Comparison of ENCODE assay signal across 13 cellular contexts in genomic region chr12:95857799-95858198, GRCh38. TPM values are rescaled to one million over a fixed set of nuclear protein-coding genes. Genes with fewer than 3 reads are reported as not detected.
DNase-seq lines count a peak whose midpoint lies in the region; FAIRE-seq and TF ChIP-seq lines count a peak whose summit lies in the region.
"Had no signal": no experiment of that assay in that cellular context is flagged by ENCODE, and none has a peak within 500 bp of the region (broad histone marks: within the 10 kb centered on the region; RNA-seq: fewer than 3 reads in every experiment).

No MANE protein-coding gene starts in this region.

- in situ Hi-C loops in GM13976 (cut with MboI; ENCODE audit: low sequenced_read_pairs, unreplicated experiment) = no loop called here

- no peaks in the 10 kb centered on the region for H3K9me3 Mint-ChIP-seq in activated CD4-positive, alpha-beta memory T cell treated with anti-CD3 and anti-CD28 coated beads, Interleukin-2, amount 10 ng/mL, durations not matched to agents 7 days and 5 days
- no peaks in the 10 kb centered on the region for H3K9me3 Mint-ChIP-seq in activated CD4-positive, alpha-beta memory T cell treated with anti-CD3 and anti-CD28 coated beads for 36 hours
- H3K9me3 Mint-ChIP-seq in astrocyte (ENCODE audit: unreplicated experiment) = no peaks in the 10 kb centered on the region
- H3K9me3 Mint-ChIP-seq in Caco-2 (ENCODE audit: unreplicated experiment) = no peaks in the 10 kb centered on the region
- H3K9me3 Mint-ChIP-seq: type B pancreatic cell had no signal

- WGBS in testis, 2 donors = 37 to 38% methylated on average over 18 of the region's 18 CpGs

- no TSS peak for BruUV-seq in Caco-2 (replicated peaks; lab: Mats Ljungman, UMichigan)

- H3K4me2 ChIP-seq in astrocyte (ENCODE audit: low read length) = peak overlapping the region; percentile 92

- CTCF ChIA-PET in activated CD4-positive, alpha-beta memory T cell treated with anti-CD3 and anti-CD28 coated beads, Interleukin-2, amount 10 ng/mL, durations not matched to agents 7 days and 5 days (lab: Charles Lee) = no interaction called here
- CTCF ChIA-PET in activated CD4-positive, alpha-beta memory T cell treated with anti-CD3 and anti-CD28 coated beads for 36 hours (lab: Charles Lee) = no interaction called here
- CTCF ChIA-PET in Caco-2 (lab: Charles Lee) = interaction anchor here (0.6 kb wide), 1 partner anchor 9 kb away, joined by 4 read pairs; no protein-coding TSS in a partner anchor

- H3K4me3 ChIP-seq in astrocyte (ENCODE audit: insufficient read depth, low read depth, low read length) (peak overlapping the region; percentile 81), kidney (ENCODE audit: low read length in 2 of 2) (peak overlapping the region; percentile 86 to 98), testis (peak overlapping the region; percentile 80 to 82), Caco-2 (ENCODE audit: low read depth, low read length) (no peak overlapping the region)
- H3K4me3 ChIP-seq: mucosa of descending colon had no signal

- FAIRE-seq in astrocyte (lab: Jason Lieb, UNC) = no peak
- no peak for FAIRE-seq in kidney (lab: Jason Lieb, UNC)

- H3K79me2 ChIP-seq in astrocyte (ENCODE audit: insufficient read depth, low read length) = peaks cover 40% of the 10 kb centered on the region

- DNase-seq in activated CD4-positive, alpha-beta memory T cell treated with anti-CD3 and anti-CD28 coated beads, Interleukin-2, amount 10 ng/mL, durations not matched to agents 7 days and 5 days = no peak
- DNase-seq in activated CD4-positive, alpha-beta memory T cell treated with anti-CD3 and anti-CD28 coated beads for 36 hours = no peak
- DNase-seq in astrocyte (ENCODE audit: low read depth) (no peak), kidney (no peak), testis (peak; percentile 21), GM13976 (ENCODE audit: low spot score) (no peak), Caco-2 (no peak), DMS79 treated with DMSO at 0.1 percent for 48 hours (lab: John Stamatoyannopoulos, UW) (no peak)
- DNase-seq: activated CD8-positive, alpha-beta memory T cell treated with anti-CD3 and anti-CD28 coated beads for 24 hours; NCI-H187; stimulated activated CD4-positive, alpha-beta T cell treated with anti-CD3 and anti-CD28 coated beads, Interleukin-2, amount 100 ng/mL, for 48 hours had no signal

- peak overlapping the region; percentile 49 for H3K4me3 Mint-ChIP-seq in activated CD4-positive, alpha-beta memory T cell treated with anti-CD3 and anti-CD28 coated beads, Interleukin-2, amount 10 ng/mL, durations not matched to agents 7 days and 5 days
- no peak overlapping the region for H3K4me3 Mint-ChIP-seq in activated CD4-positive, alpha-beta memory T cell treated with anti-CD3 and anti-CD28 coated beads for 36 hours
- no peak overlapping the region for H3K4me3 Mint-ChIP-seq in astrocyte (ENCODE audit: unreplicated experiment)
- no peak overlapping the region for H3K4me3 Mint-ChIP-seq in Caco-2 (ENCODE audit: unreplicated experiment)
- H3K4me3 Mint-ChIP-seq: type B pancreatic cell had no signal

- peaks cover 18% of the 10 kb centered on the region for H4K20me1 ChIP-seq in astrocyte (ENCODE audit: insufficient read depth, low read length)

- TF ChIP-seq CTCF in astrocyte (IDR thresholded peaks at IDR 0.05; ENCODE audit: insufficient read depth, low read depth, low read length) = no peak
- no peak for TF ChIP-seq CTCF in kidney (IDR thresholded peaks at IDR 0.05; ENCODE audit: borderline replicate concordance, extremely low read depth, insufficient read depth)
- TF ChIP-seq CTCF in testis (IDR thresholded peaks at IDR 0.05) = no peak
- TF ChIP-seq CTCF in GM13976 (IDR thresholded peaks at IDR 0.05; ENCODE audit: borderline replicate concordance, control extremely low read depth, extremely low read depth, insufficient read depth, missing control alignments) = no peak
- TF ChIP-seq CTCF in Caco-2 (IDR thresholded peaks at IDR 0.05; ENCODE audit: insufficient read depth in 1 of 2, low read depth in 1 of 2, low read length in 1 of 2, severe bottlenecking in 1 of 2, unreplicated experiment in 1 of 2) = no peak

- H2AFZ ChIP-seq in astrocyte (ENCODE audit: low read depth, low read length) = peak overlapping the region; percentile 79

- peaks cover 20% of the 10 kb centered on the region for H3K4me1 Mint-ChIP-seq in activated CD4-positive, alpha-beta memory T cell treated with anti-CD3 and anti-CD28 coated beads, Interleukin-2, amount 10 ng/mL, durations not matched to agents 7 days and 5 days
- H3K4me1 Mint-ChIP-seq in activated CD4-positive, alpha-beta memory T cell treated with anti-CD3 and anti-CD28 coated beads for 36 hours (ENCODE audit: low read depth) = peaks cover 30% of the 10 kb centered on the region
- peaks cover 7% of the 10 kb centered on the region for H3K4me1 Mint-ChIP-seq in astrocyte (ENCODE audit: low read depth, unreplicated experiment)
- H3K4me1 Mint-ChIP-seq in Caco-2 (ENCODE audit: low read depth, unreplicated experiment) = peaks cover 6% of the 10 kb centered on the region

- peaks cover 15% of the 10 kb centered on the region for H3K36me3 ChIP-seq in astrocyte (ENCODE audit: insufficient read depth, low read length)
- H3K36me3 ChIP-seq in kidney (ENCODE audit: control insufficient read depth in 1 of 2, insufficient read depth in 2 of 2, low read length in 2 of 2) = peaks cover 0 to 13% of the 10 kb centered on the region in 2 donors
- H3K36me3 ChIP-seq in testis (ENCODE audit: low read depth, missing control alignments) = no peaks in the 10 kb centered on the region
- H3K36me3 ChIP-seq in Caco-2 (ENCODE audit: control insufficient read depth, insufficient read depth, low read length) = no peaks in the 10 kb centered on the region; the same call in none of the 2 replicates

- no peaks in the 10 kb centered on the region for H3K27me3 ChIP-seq in astrocyte (ENCODE audit: insufficient read depth, low read length)
- H3K27me3 ChIP-seq in testis = no peaks in the 10 kb centered on the region
- no peaks in the 10 kb centered on the region for H3K27me3 ChIP-seq in Caco-2 (replicated peaks; ENCODE audit: control insufficient read depth, insufficient read depth, low read length)

- peaks cover 22% of the 10 kb centered on the region for H3K36me3 Mint-ChIP-seq in activated CD4-positive, alpha-beta memory T cell treated with anti-CD3 and anti-CD28 coated beads, Interleukin-2, amount 10 ng/mL, durations not matched to agents 7 days and 5 days (ENCODE audit: low read depth)
- peaks cover 22% of the 10 kb centered on the region for H3K36me3 Mint-ChIP-seq in activated CD4-positive, alpha-beta memory T cell treated with anti-CD3 and anti-CD28 coated beads for 36 hours
- H3K36me3 Mint-ChIP-seq in astrocyte (ENCODE audit: low read depth, unreplicated experiment) (peaks cover 6% of the 10 kb centered on the region), Caco-2 (ENCODE audit: insufficient read depth, unreplicated experiment) (peaks cover 24% of the 10 kb centered on the region)

- H3K4me1 ChIP-seq in astrocyte (ENCODE audit: insufficient read depth, low read length) = peaks cover 11% of the 10 kb centered on the region
- peaks cover 0 to 13% of the 10 kb centered on the region in 2 donors for H3K4me1 ChIP-seq in kidney (ENCODE audit: control insufficient read depth in 1 of 2, insufficient read depth in 1 of 2, low read depth in 1 of 2, low read length in 2 of 2)
- H3K4me1 ChIP-seq in testis = peaks cover 5% of the 10 kb centered on the region
- no peaks in the 10 kb centered on the region for H3K4me1 ChIP-seq in Caco-2

- H3K9me3 ChIP-seq in astrocyte (ENCODE audit: insufficient read depth, low read depth, low read length) (no peaks in the 10 kb centered on the region), kidney (ENCODE audit: control insufficient read depth in 1 of 2, low read length in 2 of 2) (no peaks in the 10 kb centered on the region), testis (no peaks in the 10 kb centered on the region), Caco-2 (no peaks in the 10 kb centered on the region)
- H3K9me3 ChIP-seq: mucosa of descending colon had no signal

- POLR2A ChIA-PET in activated CD4-positive, alpha-beta memory T cell treated with anti-CD3 and anti-CD28 coated beads, Interleukin-2, amount 10 ng/mL, durations not matched to agents 7 days and 5 days (lab: Charles Lee) = no interaction called here
- POLR2A ChIA-PET in activated CD4-positive, alpha-beta memory T cell treated with anti-CD3 and anti-CD28 coated beads for 36 hours (lab: Charles Lee) = no interaction called here
- POLR2A ChIA-PET in Caco-2 (lab: Charles Lee) = no interaction called here

- H3K9ac ChIP-seq in astrocyte (ENCODE audit: low read length) = peak overlapping the region; percentile 87
- no peak overlapping the region for H3K9ac ChIP-seq in kidney (ENCODE audit: low read length in 2 of 2)

- H3K27ac ChIP-seq in astrocyte (ENCODE audit: low read depth, low read length) (no peak overlapping the region), kidney (ENCODE audit: low read depth in 2 of 2, low read length in 2 of 2) (no peak overlapping the region), testis (no peak overlapping the region)

- intact Hi-C loops in activated CD4-positive, alpha-beta memory T cell treated with anti-CD3 and anti-CD28 coated beads for 36 hours (cut with micrococcal nuclease) = loop anchor here (1.0 to 10.0 kb wide), 8 partner anchors 86 to 1047 kb away; partner anchors contain the start of genes AMDHD1, CFAP54, ELK3 and FGD6
- intact Hi-C loops in kidney (cut with DNase I) (no loop called here), testis (cut with DNase I; ENCODE audit: low total_unique reads) (no loop called here), Caco-2 (cut with micrococcal nuclease; ENCODE audit: unreplicated experiment) (no loop called here)

- H3K27me3 Mint-ChIP-seq in activated CD4-positive, alpha-beta memory T cell treated with anti-CD3 and anti-CD28 coated beads, Interleukin-2, amount 10 ng/mL, durations not matched to agents 7 days and 5 days = no peaks in the 10 kb centered on the region
- H3K27me3 Mint-ChIP-seq in activated CD4-positive, alpha-beta memory T cell treated with anti-CD3 and anti-CD28 coated beads for 36 hours = peaks cover 5% of the 10 kb centered on the region
- H3K27me3 Mint-ChIP-seq in astrocyte (ENCODE audit: low read depth, unreplicated experiment) (no peaks in the 10 kb centered on the region), Caco-2 (ENCODE audit: insufficient read depth, unreplicated experiment) (no peaks in the 10 kb centered on the region)
- H3K27me3 Mint-ChIP-seq: type B pancreatic cell had no signal

- no peak overlapping the region for H3K27ac Mint-ChIP-seq in activated CD4-positive, alpha-beta memory T cell treated with anti-CD3 and anti-CD28 coated beads, Interleukin-2, amount 10 ng/mL, durations not matched to agents 7 days and 5 days
- no peak overlapping the region for H3K27ac Mint-ChIP-seq in activated CD4-positive, alpha-beta memory T cell treated with anti-CD3 and anti-CD28 coated beads for 36 hours
- no peak overlapping the region for H3K27ac Mint-ChIP-seq in astrocyte (ENCODE audit: unreplicated experiment)
- H3K27ac Mint-ChIP-seq in Caco-2 (ENCODE audit: unreplicated experiment) = no peak overlapping the region
- H3K27ac Mint-ChIP-seq: type B pancreatic cell had no signal

- no peak for TF ChIP-seq POLR2A in testis (IDR thresholded peaks at IDR 0.05)

RNA-seq across cellular contexts. Expression of gene SNRPF, which starts 1.0 kb away (rescaled TPM):
- 10 to 100 TPM; 32.0 to 33.1 TPM for total RNA-seq in activated CD4-positive, alpha-beta memory T cell treated with anti-CD3 and anti-CD28 coated beads, Interleukin-2, amount 10 ng/mL, durations not matched to agents 7 days and 5 days
- total RNA-seq in activated CD4-positive, alpha-beta memory T cell treated with anti-CD3 and anti-CD28 coated beads for 36 hours = 10 to 100 TPM; 45.4 to 46.0 TPM
- total RNA-seq in astrocyte = 23.1 and 24.9 TPM in 2 replicates
- total RNA-seq in kidney = 17.7 TPM
- polyA plus RNA-seq in kidney (ENCODE audit: insufficient read depth, low read depth, low replicate concordance) = 42.1 TPM
- 10 to 100 TPM; 10.3 to 11.6 TPM for total RNA-seq in testis
- 30.6 TPM for polyA plus RNA-seq in testis (ENCODE audit: insufficient read depth, low read depth, low replicate concordance)
- total RNA-seq in Caco-2 (2022) = 48.0 and 54.2 TPM in 2 replicates
